ENCODE assay signal across 16 cellular contexts in genomic region chr5:134116291-134116690, GRCh38. TPM values are rescaled to one million over a fixed set of nuclear protein-coding genes. Genes with fewer than 3 reads are reported as not detected.
DNase-seq lines count a peak whose midpoint lies in the region; ATAC-seq, FAIRE-seq and TF ChIP-seq lines count a peak whose summit lies in the region.
"Had no signal": no experiment of that assay in that cellular context is flagged by ENCODE, and none has a peak within 500 bp of the region (broad histone marks: within the 10 kb centered on the region; RNA-seq: fewer than 3 reads in every experiment).

No MANE protein-coding gene starts in this region.

- H3K27ac Mint-ChIP-seq in CD4-positive, alpha-beta memory T cell, result peak overlapping the region; percentile 89 to 98 (median 95)
- no peak overlapping the region for H3K27ac Mint-ChIP-seq in astrocyte (ENCODE audit: unreplicated experiment)
- peak overlapping the region; percentile 49 to 65 for H3K27ac Mint-ChIP-seq in natural killer cell
- H3K27ac Mint-ChIP-seq: HFFc6 had no signal

- H3K36me3 ChIP-seq in CD4-positive, alpha-beta memory T cell (ENCODE audit: insufficient read depth, low read length), result peaks cover 49% of the 10 kb centered on the region
- H3K36me3 ChIP-seq in IMR-90 (ENCODE audit: control insufficient read depth, insufficient read depth, low read length) (no peaks in the 10 kb centered on the region), astrocyte (ENCODE audit: insufficient read depth, low read length) (peaks cover 9% of the 10 kb centered on the region)
- H3K36me3 ChIP-seq: gastroesophageal sphincter, suprapubic skin had no signal

- dilution Hi-C loops in IMR-90 (cut with HindIII; ENCODE audit: low sequenced_read_pairs, unreplicated experiment), result no loop called here

- no peak for DNase-seq in CD4-positive, alpha-beta memory T cell
- DNase-seq in IMR-90 (no peak), astrocyte (ENCODE audit: low read depth) (no peak), natural killer cell (no peak), HK-2 (ENCODE audit: unreplicated experiment) (no peak), RCC 7860 (ENCODE audit: low spot score) (no peak), NCI-H2107 (lab: John Stamatoyannopoulos, UW) (no peak), NCI-H187 (lab: John Stamatoyannopoulos, UW) (no peak)
- DNase-seq: effector CD8-positive, alpha-beta T cell; HFFc6; NCI-H1105; NCI-H446 treated with DMSO at 0.1 percent for 48 hours had no signal

- no peak overlapping the region for H4K8ac ChIP-seq in IMR-90 (ENCODE audit: low read depth in 2 of 2, low read length in 2 of 2)

- H3K23ac ChIP-seq in IMR-90 (ENCODE audit: low read depth, low read length), result no peak overlapping the region

- peaks cover 71% of the 10 kb centered on the region for H3K4me1 ChIP-seq in CD4-positive, alpha-beta memory T cell (ENCODE audit: insufficient read depth, low read length)
- H3K4me1 ChIP-seq in IMR-90 (ENCODE audit: control insufficient read depth, insufficient read depth, low read length) (no peaks in the 10 kb centered on the region), astrocyte (ENCODE audit: insufficient read depth, low read length) (peaks cover 29% of the 10 kb centered on the region)

- peaks cover 40 to 88% (median 54%) of the 10 kb centered on the region in 4 donors for H3K4me1 Mint-ChIP-seq in CD4-positive, alpha-beta memory T cell
- H3K4me1 Mint-ChIP-seq in astrocyte (ENCODE audit: low read depth, unreplicated experiment) (peaks cover 8% of the 10 kb centered on the region), natural killer cell (peaks cover 38 to 67% of the 10 kb centered on the region in 2 donors)

- POLR2A ChIA-PET in CD4-positive, alpha-beta memory T cell (lab: Charles Lee; ENCODE audit: partially characterized antibody), result interaction anchor here (0.7 to 22.2 kb wide), 3 partner anchors 44 to 76 kb away, joined by 3 to 192 read pairs (median 48); partner anchors contain the start of gene SKP1
- POLR2A ChIA-PET in IMR-90 (lab: Charles Lee; ENCODE audit: unreplicated experiment), result no interaction called here

- H3K9me3 Mint-ChIP-seq in CD4-positive, alpha-beta memory T cell, result peaks cover 0 to 2% (median 0%) of the 10 kb centered on the region in 8 donors
- no peaks in the 10 kb centered on the region for H3K9me3 Mint-ChIP-seq in astrocyte (ENCODE audit: unreplicated experiment)
- H3K9me3 Mint-ChIP-seq in natural killer cell, result no peaks in the 10 kb centered on the region
- H3K9me3 Mint-ChIP-seq: HFFc6 had no signal

- no peak for TF ChIP-seq RAD21 in IMR-90 (IDR thresholded peaks at IDR 0.05; ENCODE audit: low read length)

- peak overlapping the region; percentile 97 for H3K27ac ChIP-seq in CD4-positive, alpha-beta memory T cell (ENCODE audit: low read depth, low read length)
- H3K27ac ChIP-seq in IMR-90 (ENCODE audit: insufficient read depth, low read length) (no peak overlapping the region), astrocyte (ENCODE audit: low read depth, low read length) (no peak overlapping the region)
- H3K27ac ChIP-seq: gastroesophageal sphincter, suprapubic skin had no signal

- no peaks in the 10 kb centered on the region for H3K79me1 ChIP-seq in IMR-90 (ENCODE audit: low read depth in 1 of 2, low read length in 2 of 2)

- no peaks in the 10 kb centered on the region for H3K27me3 Mint-ChIP-seq in CD4-positive, alpha-beta memory T cell
- peaks cover 41% of the 10 kb centered on the region for H3K27me3 Mint-ChIP-seq in astrocyte (ENCODE audit: low read depth, unreplicated experiment)
- H3K27me3 Mint-ChIP-seq in natural killer cell (ENCODE audit: low read depth in 2 of 2), result peaks cover 0 to 4% of the 10 kb centered on the region in 2 donors

- H3K9me3 ChIP-seq in CD4-positive, alpha-beta memory T cell (ENCODE audit: control insufficient read depth in 1 of 2, low read length in 2 of 2), result no peaks in the 10 kb centered on the region
- H3K9me3 ChIP-seq in IMR-90 (ENCODE audit: control insufficient read depth, insufficient read depth, low read length) (no peaks in the 10 kb centered on the region), astrocyte (ENCODE audit: insufficient read depth, low read depth, low read length) (no peaks in the 10 kb centered on the region)
- H3K9me3 ChIP-seq: gastroesophageal sphincter, suprapubic skin had no signal

- H4K20me1 ChIP-seq in IMR-90 (ENCODE audit: insufficient read depth, low read length) (peaks cover 3% of the 10 kb centered on the region; the same call in 1 of the 2 replicates), astrocyte (ENCODE audit: insufficient read depth, low read length) (peaks cover 38% of the 10 kb centered on the region)

- peaks cover 3% of the 10 kb centered on the region for H3K79me2 ChIP-seq in astrocyte (ENCODE audit: insufficient read depth, low read length)

- H3K4me3 ChIP-seq in CD4-positive, alpha-beta memory T cell (ENCODE audit: low read length in 2 of 2), result peak overlapping the region; percentile 82 to 85
- H3K4me3 ChIP-seq in IMR-90 (ENCODE audit: insufficient read depth, low read depth, low read length), result no peak overlapping the region
- H3K4me3 ChIP-seq in astrocyte (ENCODE audit: insufficient read depth, low read depth, low read length), result peak overlapping the region; percentile 15

- H3K4ac ChIP-seq in IMR-90 (ENCODE audit: low read depth, low read length), result no peak overlapping the region

- no peaks in the 10 kb centered on the region for H3K9me1 ChIP-seq in IMR-90 (ENCODE audit: insufficient read depth, low read length)

- H4K5ac ChIP-seq in IMR-90 (ENCODE audit: low read depth, low read length), result no peak overlapping the region

- no peak overlapping the region for H2BK120ac ChIP-seq in IMR-90 (ENCODE audit: low read depth, low read length)

- no peak overlapping the region for H3K14ac ChIP-seq in IMR-90 (replicated peaks; ENCODE audit: low read depth, low read length)

- H2BK15ac ChIP-seq in IMR-90 (ENCODE audit: low read depth, low read length), result no peak overlapping the region

- no peak overlapping the region for H2BK20ac ChIP-seq in IMR-90 (ENCODE audit: low read depth, low read length)

- peak overlapping the region; percentile 40; the same call in 1 of the 2 replicates for H2AK5ac ChIP-seq in IMR-90 (ENCODE audit: low read depth, low read length)

- no peak overlapping the region for H2BK5ac ChIP-seq in IMR-90 (ENCODE audit: low read depth, low read length, poor library complexity, severe bottlenecking)

- CTCF ChIA-PET in CD4-positive, alpha-beta memory T cell (lab: Charles Lee; ENCODE audit: partially characterized antibody), result interaction anchor here (0.9 to 1.2 kb wide), 2 partner anchors 43 to 47 kb away, joined by 3 to 4 read pairs; no protein-coding TSS in a partner anchor
- CTCF ChIA-PET in IMR-90 (lab: Yijun Ruan, JAX), result no interaction called here

- no peak for FAIRE-seq in astrocyte (lab: Jason Lieb, UNC)
- FAIRE-seq in RCC 7860 (lab: Jason Lieb, UNC), result no peak
- FAIRE-seq: islet of Langerhans had no signal

- peak overlapping the region; percentile 86 to 99 (median 96) for H3K4me3 Mint-ChIP-seq in CD4-positive, alpha-beta memory T cell
- H3K4me3 Mint-ChIP-seq in astrocyte (ENCODE audit: unreplicated experiment), result no peak overlapping the region
- peak overlapping the region; percentile 70 for H3K4me3 Mint-ChIP-seq in natural killer cell

- H3K18ac ChIP-seq in IMR-90 (ENCODE audit: low read depth, low read length), result no peak overlapping the region

- peaks cover 56 to 67% of the 10 kb centered on the region in 2 donors for H3K36me3 Mint-ChIP-seq in CD4-positive, alpha-beta memory T cell
- peaks cover 5% of the 10 kb centered on the region for H3K36me3 Mint-ChIP-seq in astrocyte (ENCODE audit: low read depth, unreplicated experiment)
- H3K36me3 Mint-ChIP-seq in natural killer cell, result no peaks in the 10 kb centered on the region

- no peak overlapping the region for H3K4me2 ChIP-seq in IMR-90 (ENCODE audit: low read depth, low read length)
- peak overlapping the region; percentile 92 for H3K4me2 ChIP-seq in astrocyte (ENCODE audit: low read length)

- in situ Hi-C loops in IMR-90 (cut with MboI; ENCODE audit: low sequenced_read_pairs), result no loop called here

- no peak overlapping the region for H4K91ac ChIP-seq in IMR-90 (ENCODE audit: insufficient read depth, low read depth, low read length)

- intact Hi-C loops in CD4-positive, alpha-beta memory T cell (cut with micrococcal nuclease), result no loop called here
- intact Hi-C loops in IMR-90 (cut with micrococcal nuclease) (no loop called here), natural killer cell (cut with micrococcal nuclease) (no loop called here)

- no peak for ATAC-seq in IMR-90 (ENCODE audit: low read depth)
- ATAC-seq in natural killer cell, result no peak
- ATAC-seq: gastroesophageal sphincter, right cardiac atrium had no signal

- H2AFZ ChIP-seq in IMR-90 (replicated peaks; ENCODE audit: low read length, poor library complexity), result no peak overlapping the region
- H2AFZ ChIP-seq in astrocyte (ENCODE audit: low read depth, low read length), result no peak overlapping the region

- TF ChIP-seq CTCF in IMR-90 (conservative IDR thresholded peaks at IDR 0.05; ENCODE audit: low read depth, low read length) (no peak), astrocyte (IDR thresholded peaks at IDR 0.05; ENCODE audit: insufficient read depth, low read depth, low read length) (no peak), natural killer cell (IDR thresholded peaks at IDR 0.05) (no peak)

- no TSS peak for BruUV-seq in IMR-90 (replicated peaks; lab: Mats Ljungman, UMichigan)

- H3K27me3 ChIP-seq in CD4-positive, alpha-beta memory T cell (ENCODE audit: insufficient read depth, low read length), result no peaks in the 10 kb centered on the region
- H3K27me3 ChIP-seq in IMR-90 (ENCODE audit: control insufficient read depth, insufficient read depth, low read length) (peaks cover 4% of the 10 kb centered on the region; the same call in 1 of the 2 replicates), astrocyte (ENCODE audit: insufficient read depth, low read length) (peaks cover 4% of the 10 kb centered on the region)
- H3K27me3 ChIP-seq: suprapubic skin had no signal

- no peak for TF ChIP-seq POLR2A in IMR-90 (IDR thresholded peaks at IDR 0.05; ENCODE audit: low read depth, low read length)

- 89% methylated on average over 5 of the region's 10 CpGs; no CpG with 5 or more reads in 1 of the 2 experiments for WGBS in IMR-90 (ENCODE audit: extremely low coverage in 2 of 2, insufficient read length in 1 of 2), 2 experiments

- H3K9ac ChIP-seq in IMR-90 (ENCODE audit: low read depth, low read length) (no peak overlapping the region), astrocyte (ENCODE audit: low read length) (no peak overlapping the region)

- H2AK9ac ChIP-seq in IMR-90 (replicated peaks; ENCODE audit: low read depth, low read length, poor library complexity), result no peak overlapping the region

- no peak overlapping the region for H3K56ac ChIP-seq in IMR-90 (ENCODE audit: extremely low read depth, insufficient read depth, low read length)

RNA-seq across cellular contexts. Expression of gene TCF7, which starts 1.8 kb away (rescaled TPM):
- 100 to 1,000 TPM; 770 to 841 TPM for total RNA-seq in CD4-positive, alpha-beta memory T cell
- polyA plus RNA-seq in CD4-positive, alpha-beta memory T cell, result 100 to 1,000 TPM; 102 to 474 TPM
- total RNA-seq in IMR-90 (2012; rRNA removed) (0.83 and 1.3 TPM in 2 replicates), astrocyte (2.6 TPM in 2 replicates), natural killer cell (100 to 1,000 TPM in 2 of 3 donors, 10 to 100 TPM in 1; 97.7 to 203 (median 158) TPM)
- 3.4 and 3.8 TPM in 2 replicates for polyA plus RNA-seq in IMR-90 (2012; rRNA removed)
- 2.4 and 3.0 TPM in 2 replicates for polyA plus RNA-seq in IMR-90 (2012; cell fraction: cytosol; rRNA removed)
- 4.0 and 4.2 TPM in 2 replicates for polyA plus RNA-seq in IMR-90 (2012; cell fraction: nucleus; rRNA removed; ENCODE audit: low replicate concordance)

Comparison
In these comparisons a context has a peak if more than half of its experiments do, and no peak if none do; other contexts are left out.
1. RNA of gene TCF7, which starts 1.8 kb away (total RNA-seq): 770 to 841 TPM in CD4-positive, alpha-beta memory T cell and 97.7 to 203 TPM in natural killer cell; 2.6 TPM in astrocyte and 0.83 to 1.3 TPM in IMR-90; every median in the first group is over 10 times any median in the second.